In the genomic region with DNA sequence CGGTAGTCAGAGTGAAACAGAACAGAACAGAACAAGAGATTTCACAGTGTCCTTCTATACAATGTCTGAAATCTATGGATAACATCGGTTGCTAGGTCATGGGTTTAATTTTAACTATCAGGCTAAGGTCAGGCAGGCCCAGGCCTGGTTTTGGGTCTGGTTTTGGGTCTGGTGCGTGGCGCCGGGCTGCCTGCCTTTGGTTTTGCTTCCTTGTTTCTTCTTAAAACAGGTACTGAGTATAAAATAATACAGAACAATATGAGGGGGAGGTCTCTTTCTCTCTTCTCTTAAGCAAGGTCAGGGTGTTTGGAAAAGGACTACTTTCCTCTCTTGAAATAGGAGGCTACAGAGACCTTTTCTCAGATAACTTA, we compare ENCODE assay signal across 1 cellular context.
TF ChIP-seq lines count a peak whose summit lies in the region.

No MANE protein-coding gene starts in this region.

TF ChIP-seq in GM23338, 12 proteins besides CTCF, POLR2A, EP300 and RAD21 (continued from another document):
- TF ChIP-seq, protein P1, sequence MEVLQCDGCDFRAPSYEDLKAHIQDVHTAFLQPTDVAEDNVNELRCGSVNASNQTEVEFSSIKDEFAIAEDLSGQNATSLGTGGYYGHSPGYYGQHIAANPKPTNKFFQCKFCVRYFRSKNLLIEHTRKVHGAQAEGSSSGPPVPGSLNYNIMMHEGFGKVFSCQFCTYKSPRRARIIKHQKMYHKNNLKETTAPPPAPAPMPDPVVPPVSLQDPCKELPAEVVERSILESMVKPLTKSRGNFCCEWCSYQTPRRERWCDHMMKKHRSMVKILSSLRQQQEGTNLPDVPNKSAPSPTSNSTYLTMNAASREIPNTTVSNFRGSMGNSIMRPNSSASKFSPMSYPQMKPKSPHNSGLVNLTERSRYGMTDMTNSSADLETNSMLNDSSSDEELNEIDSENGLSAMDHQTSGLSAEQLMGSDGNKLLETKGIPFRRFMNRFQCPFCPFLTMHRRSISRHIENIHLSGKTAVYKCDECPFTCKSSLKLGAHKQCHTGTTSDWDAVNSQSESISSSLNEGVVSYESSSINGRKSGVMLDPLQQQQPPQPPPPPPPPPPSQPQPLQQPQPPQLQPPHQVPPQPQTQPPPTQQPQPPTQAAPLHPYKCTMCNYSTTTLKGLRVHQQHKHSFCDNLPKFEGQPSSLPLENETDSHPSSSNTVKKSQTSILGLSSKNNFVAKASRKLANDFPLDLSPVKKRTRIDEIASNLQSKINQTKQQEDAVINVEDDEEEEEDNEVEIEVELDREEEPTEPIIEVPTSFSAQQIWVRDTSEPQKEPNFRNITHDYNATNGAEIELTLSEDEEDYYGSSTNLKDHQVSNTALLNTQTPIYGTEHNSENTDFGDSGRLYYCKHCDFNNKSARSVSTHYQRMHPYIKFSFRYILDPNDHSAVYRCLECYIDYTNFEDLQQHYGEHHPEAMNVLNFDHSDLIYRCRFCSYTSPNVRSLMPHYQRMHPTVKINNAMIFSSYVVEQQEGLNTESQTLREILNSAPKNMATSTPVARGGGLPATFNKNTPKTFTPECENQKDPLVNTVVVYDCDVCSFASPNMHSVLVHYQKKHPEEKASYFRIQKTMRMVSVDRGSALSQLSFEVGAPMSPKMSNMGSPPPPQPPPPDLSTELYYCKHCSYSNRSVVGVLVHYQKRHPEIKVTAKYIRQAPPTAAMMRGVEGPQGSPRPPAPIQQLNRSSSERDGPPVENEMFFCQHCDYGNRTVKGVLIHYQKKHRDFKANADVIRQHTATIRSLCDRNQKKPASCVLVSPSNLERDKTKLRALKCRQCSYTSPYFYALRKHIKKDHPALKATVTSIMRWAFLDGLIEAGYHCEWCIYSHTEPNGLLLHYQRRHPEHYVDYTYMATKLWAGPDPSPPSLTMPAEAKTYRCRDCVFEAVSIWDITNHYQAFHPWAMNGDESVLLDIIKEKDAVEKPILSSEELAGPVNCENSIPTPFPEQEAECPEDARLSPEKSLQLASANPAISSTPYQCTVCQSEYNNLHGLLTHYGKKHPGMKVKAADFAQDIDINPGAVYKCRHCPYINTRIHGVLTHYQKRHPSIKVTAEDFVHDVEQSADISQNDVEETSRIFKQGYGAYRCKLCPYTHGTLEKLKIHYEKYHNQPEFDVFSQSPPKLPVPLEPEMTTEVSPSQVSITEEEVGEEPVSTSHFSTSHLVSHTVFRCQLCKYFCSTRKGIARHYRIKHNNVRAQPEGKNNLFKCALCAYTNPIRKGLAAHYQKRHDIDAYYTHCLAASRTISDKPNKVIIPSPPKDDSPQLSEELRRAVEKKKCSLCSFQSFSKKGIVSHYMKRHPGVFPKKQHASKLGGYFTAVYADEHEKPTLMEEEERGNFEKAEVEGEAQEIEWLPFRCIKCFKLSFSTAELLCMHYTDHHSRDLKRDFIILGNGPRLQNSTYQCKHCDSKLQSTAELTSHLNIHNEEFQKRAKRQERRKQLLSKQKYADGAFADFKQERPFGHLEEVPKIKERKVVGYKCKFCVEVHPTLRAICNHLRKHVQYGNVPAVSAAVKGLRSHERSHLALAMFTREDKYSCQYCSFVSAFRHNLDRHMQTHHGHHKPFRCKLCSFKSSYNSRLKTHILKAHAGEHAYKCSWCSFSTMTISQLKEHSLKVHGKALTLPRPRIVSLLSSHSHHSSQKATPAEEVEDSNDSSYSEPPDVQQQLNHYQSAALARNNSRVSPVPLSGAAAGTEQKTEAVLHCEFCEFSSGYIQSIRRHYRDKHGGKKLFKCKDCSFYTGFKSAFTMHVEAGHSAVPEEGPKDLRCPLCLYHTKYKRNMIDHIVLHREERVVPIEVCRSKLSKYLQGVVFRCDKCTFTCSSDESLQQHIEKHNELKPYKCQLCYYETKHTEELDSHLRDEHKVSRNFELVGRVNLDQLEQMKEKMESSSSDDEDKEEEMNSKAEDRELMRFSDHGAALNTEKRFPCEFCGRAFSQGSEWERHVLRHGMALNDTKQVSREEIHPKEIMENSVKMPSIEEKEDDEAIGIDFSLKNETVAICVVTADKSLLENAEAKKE (CRISPR knock-in tag; IDR thresholded peaks at IDR 0.05), result no peak
- TF ChIP-seq EZH2phosphoT487 (IDR thresholded peaks at IDR 0.05; ENCODE audit: unreplicated experiment) (no peak), ZNF331 (CRISPR knock-in tag; IDR thresholded peaks at IDR 0.05; ENCODE audit: low read depth) (no peak), POLR2AphosphoS5 (IDR thresholded peaks at IDR 0.05; ENCODE audit: low read depth) (no peak), ZNF114 (CRISPR knock-in tag; IDR thresholded peaks at IDR 0.05) (no peak), STAT1 (IDR thresholded peaks at IDR 0.05; ENCODE audit: unreplicated experiment) (no peak)
